ENCODE assay signal across 10 cellular contexts in the genomic region with DNA sequence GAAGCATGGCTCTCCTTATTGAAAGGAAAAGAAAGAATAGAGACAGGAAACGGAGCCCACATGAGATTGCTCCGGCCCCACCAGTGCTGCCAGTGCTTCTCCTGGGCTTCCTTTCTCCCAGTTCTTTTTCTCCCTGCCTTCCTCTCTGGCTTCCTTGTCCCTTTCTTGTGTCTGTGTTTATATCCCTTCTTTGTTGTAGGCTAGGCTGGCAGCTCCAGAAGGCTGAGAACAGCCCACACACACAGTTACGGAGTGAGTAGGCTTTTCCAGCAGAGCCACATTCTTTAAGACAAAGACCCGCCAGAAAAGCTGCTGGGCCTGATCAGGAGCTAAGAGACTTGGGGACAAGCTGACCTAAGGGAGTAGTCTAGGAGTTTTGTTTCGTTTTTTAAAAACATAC. TPM values are rescaled to one million over a fixed set of nuclear protein-coding genes. Genes with fewer than 3 reads are reported as not detected.
DNase-seq lines count a peak whose midpoint lies in the region; ATAC-seq and TF ChIP-seq lines count a peak whose summit lies in the region.
"Had no signal": no experiment of that assay in that cellular context is flagged by ENCODE, and none has a peak within 500 bp of the region (broad histone marks: within the 10 kb centered on the region; RNA-seq: fewer than 3 reads in every experiment).

No MANE protein-coding gene starts in this region.

- H3K27me3 Mint-ChIP-seq in neural crest cell (ENCODE audit: low read depth) = no peaks in the 10 kb centered on the region
- H3K27me3 Mint-ChIP-seq: activated T-cell treated with anti-CD3 and anti-CD28 coated beads, Interleukin-2, amount 50 U/mL, for 24 hours had no signal

- H3K27ac Mint-ChIP-seq in neural crest cell (ENCODE audit: unreplicated experiment) = peak overlapping the region; percentile 100
- H3K27ac Mint-ChIP-seq: activated T-cell treated with anti-CD3 and anti-CD28 coated beads, Interleukin-2, amount 50 U/mL, for 24 hours; T-helper 1 cell treated with Interleukin-12 subunit alpha and Interleukin-12 subunit beta and Interleukin-4 antibody, amounts not matched to agents 30 μg/mL and 1 μg/mL, for 36 hours had no signal

- peaks cover 6 to 72% (median 34%) of the 10 kb centered on the region in 9 donors for H3K4me1 ChIP-seq in heart right ventricle

- ATAC-seq in heart right ventricle = peak in 3 of 8 donors; percentile 16 to 25 (median 22)
- no peak for ATAC-seq in GM19467 (IDR thresholded peaks at IDR 0.05; ENCODE audit: unreplicated experiment)
- ATAC-seq in HG03280 (IDR thresholded peaks at IDR 0.05; ENCODE audit: unreplicated experiment) = no peak

- H3K36me3 Mint-ChIP-seq in neural crest cell (ENCODE audit: low read depth) = peaks cover 35% of the 10 kb centered on the region

- DNase-seq in astrocyte of the spinal cord (ENCODE audit: low read depth, low spot score) (peak; percentile 18), heart right ventricle (no peak), neural crest cell (ENCODE audit: low read depth, low spot score) (peak; percentile 36), ureter (ENCODE audit: low spot score) (peak; percentile 64), Kasumi-1 (lab: John Stamatoyannopoulos, UW) (no peak)
- DNase-seq: activated T-cell treated with anti-CD3 and anti-CD28 coated beads, Interleukin-2, amount 50 U/mL, for 24 hours; NCI-H510A had no signal

- no peaks in the 10 kb centered on the region for H3K27me3 ChIP-seq in heart right ventricle

- TF ChIP-seq CTCF in astrocyte of the spinal cord (IDR thresholded peaks at IDR 0.05; ENCODE audit: low read depth, low read length) (no peak), heart right ventricle (IDR thresholded peaks at IDR 0.05) (no peak), neural crest cell (conservative IDR thresholded peaks at IDR 0.05) (no peak)

- no peaks in the 10 kb centered on the region for H3K9me3 Mint-ChIP-seq in neural crest cell
- H3K9me3 Mint-ChIP-seq: activated T-cell treated with anti-CD3 and anti-CD28 coated beads, Interleukin-2, amount 50 U/mL, for 24 hours; T-helper 1 cell treated with Interleukin-12 subunit alpha and Interleukin-12 subunit beta and Interleukin-4 antibody, amounts not matched to agents 30 μg/mL and 1 μg/mL, for 36 hours had no signal

- peaks cover 51% of the 10 kb centered on the region for H3K4me1 Mint-ChIP-seq in neural crest cell

- no peaks in the 10 kb centered on the region for H3K9me3 ChIP-seq in heart right ventricle

- H3K4me3 ChIP-seq in astrocyte of the spinal cord (ENCODE audit: low read depth, low read length) (no peak overlapping the region), heart right ventricle (no peak overlapping the region)

- peak overlapping the region; percentile 28 to 75 (median 64) for H3K27ac ChIP-seq in heart right ventricle

- H3K36me3 ChIP-seq in heart right ventricle = peaks cover 0 to 100% (median 35%) of the 10 kb centered on the region in 9 donors

- H3K4me3 Mint-ChIP-seq in neural crest cell = peak overlapping the region; percentile 66
- H3K4me3 Mint-ChIP-seq: activated T-cell treated with anti-CD3 and anti-CD28 coated beads, Interleukin-2, amount 50 U/mL, for 24 hours; T-helper 1 cell treated with Interleukin-12 subunit alpha and Interleukin-12 subunit beta and Interleukin-4 antibody, amounts not matched to agents 30 μg/mL and 1 μg/mL, for 36 hours had no signal

- WGBS in heart right ventricle, 2 donors = 25 to 32% methylated on average over 5 of the region's 5 CpGs

- intact Hi-C loops in heart right ventricle (cut with DNase I) = no loop called here

- in situ Hi-C loops in astrocyte of the spinal cord (cut with HindIII; ENCODE audit: low sequenced_read_pairs) = no loop called here

RNA-seq across cellular contexts. Expression of gene CIPC, which starts 13.0 kb away (rescaled TPM):
- total RNA-seq in heart right ventricle = 10 to 100 TPM; 51.4 to 93.8 (median 64.2) TPM
- polyA plus RNA-seq in heart right ventricle = 10 to 100 TPM in 1 of 2 donors, 1 to 10 TPM in 1; 9.4 to 11.6 TPM
- total RNA-seq in neural crest cell = 28.7 and 29.8 TPM in 2 replicates
- total RNA-seq in ureter = 39.5 TPM

RNA-seq across cellular contexts. Expression of gene ZDHHC22, which starts 30.6 kb away (rescaled TPM):
- under 1 TPM in 1 of 10 donors, not detected in 9; 0.09 TPM for total RNA-seq in heart right ventricle
- polyA plus RNA-seq in heart right ventricle = not detected
- total RNA-seq in neural crest cell = 5.6 and 5.9 TPM in 2 replicates
- total RNA-seq in ureter = not detected

Comparison
In these comparisons a context has a peak if more than half of its experiments do, and no peak if none do; other contexts are left out.
1. DNase-seq: peak in astrocyte of the spinal cord (single experiment), neural crest cell (single experiment) and ureter (single experiment); none in heart right ventricle (0 of 2) and Kasumi-1 (0 of 2).